ENCODE assay signal across 11 cellular contexts in genomic region chr5:168946363-168946762, GRCh38.
A peak's percentile ranks its signal among the peaks of the same experiment; 100 is the strongest.
DNase-seq lines count a peak whose midpoint lies in the region; ATAC-seq, FAIRE-seq and TF ChIP-seq lines count a peak whose summit lies in the region.
"Had no signal": no experiment of that assay in that cellular context is flagged by ENCODE, and none has a peak within 500 bp of the region (broad histone marks: within the 10 kb centered on the region; RNA-seq: fewer than 3 reads in every experiment).

No MANE protein-coding gene starts in this region.

- 87 to 90% (median 89%) methylated on average over 6 of the region's 6 CpGs for WGBS in small intestine, 3 donors

- TF ChIP-seq CTCF in fibroblast of the aortic adventitia (IDR thresholded peaks at IDR 0.05; ENCODE audit: insufficient read depth, low read length) = peak; percentile 21
- TF ChIP-seq CTCF in retinal pigment epithelial cell (conservative IDR thresholded peaks at IDR 0.05; ENCODE audit: low read depth, low read length) = peak; percentile 51

- H3K27ac ChIP-seq in small intestine (ENCODE audit: low read depth in 1 of 2, low read length in 1 of 2) = no peak overlapping the region

- no peaks in the 10 kb centered on the region for H3K9me3 ChIP-seq in small intestine (ENCODE audit: control insufficient read depth, low read depth)

- H3K27me3 ChIP-seq in small intestine (ENCODE audit: control insufficient read depth in 2 of 2, insufficient read depth in 2 of 2, low read length in 2 of 2) = no peaks in the 10 kb centered on the region

- DNase-seq in NCI-H748 (lab: John Stamatoyannopoulos, UW; ENCODE audit: unreplicated experiment) (peak; percentile 4), NCI-H748 treated with DMSO at 0.1 percent for 48 hours (lab: John Stamatoyannopoulos, UW) (no peak), NCI-H82 (lab: John Stamatoyannopoulos, UW) (peak; percentile 87), fibroblast of the aortic adventitia (ENCODE audit: low read depth) (no peak), retinal pigment epithelial cell (ENCODE audit: low read depth) (no peak), small intestine (no peak), 8988T (no peak)
- DNase-seq: mesenchymal stem cell; SHP77; stimulated activated CD4-positive, alpha-beta T cell treated with anti-CD3 and anti-CD28 coated beads, Interleukin-4, amount 100 ng/mL, for 4 hours had no signal

- FAIRE-seq in small intestine (lab: Jason Lieb, UNC) = no peak

- no peaks in the 10 kb centered on the region for H3K36me3 ChIP-seq in small intestine (ENCODE audit: control insufficient read depth in 2 of 2, insufficient read depth in 2 of 2, low read length in 2 of 2)

- H3K4me3 ChIP-seq in fibroblast of the aortic adventitia (ENCODE audit: low read depth, low read length) (no peak overlapping the region), retinal pigment epithelial cell (ENCODE audit: low read length) (no peak overlapping the region), small intestine (ENCODE audit: low read depth in 1 of 2, low read length in 2 of 2) (no peak overlapping the region)

- ATAC-seq in HG02973 (IDR thresholded peaks at IDR 0.05; ENCODE audit: unreplicated experiment) = no peak

- peaks cover 0 to 3% of the 10 kb centered on the region in 2 donors for H3K4me1 ChIP-seq in small intestine (ENCODE audit: control insufficient read depth in 2 of 2, insufficient read depth in 1 of 2, low read depth in 1 of 2, low read length in 1 of 2)

Comparison
In these comparisons a context has a peak if more than half of its experiments do, and no peak if none do; other contexts are left out.
1. DNase-seq: peak in NCI-H748 (single experiment) and NCI-H82 (single experiment); none in NCI-H748 treated with DMSO at 0.1 percent for 48 hours (single experiment), fibroblast of the aortic adventitia (single experiment), retinal pigment epithelial cell (single experiment), small intestine (single experiment) and 8988T (single experiment).